Comparison of ENCODE assay signal across 24 cellular contexts in the genomic region with DNA sequence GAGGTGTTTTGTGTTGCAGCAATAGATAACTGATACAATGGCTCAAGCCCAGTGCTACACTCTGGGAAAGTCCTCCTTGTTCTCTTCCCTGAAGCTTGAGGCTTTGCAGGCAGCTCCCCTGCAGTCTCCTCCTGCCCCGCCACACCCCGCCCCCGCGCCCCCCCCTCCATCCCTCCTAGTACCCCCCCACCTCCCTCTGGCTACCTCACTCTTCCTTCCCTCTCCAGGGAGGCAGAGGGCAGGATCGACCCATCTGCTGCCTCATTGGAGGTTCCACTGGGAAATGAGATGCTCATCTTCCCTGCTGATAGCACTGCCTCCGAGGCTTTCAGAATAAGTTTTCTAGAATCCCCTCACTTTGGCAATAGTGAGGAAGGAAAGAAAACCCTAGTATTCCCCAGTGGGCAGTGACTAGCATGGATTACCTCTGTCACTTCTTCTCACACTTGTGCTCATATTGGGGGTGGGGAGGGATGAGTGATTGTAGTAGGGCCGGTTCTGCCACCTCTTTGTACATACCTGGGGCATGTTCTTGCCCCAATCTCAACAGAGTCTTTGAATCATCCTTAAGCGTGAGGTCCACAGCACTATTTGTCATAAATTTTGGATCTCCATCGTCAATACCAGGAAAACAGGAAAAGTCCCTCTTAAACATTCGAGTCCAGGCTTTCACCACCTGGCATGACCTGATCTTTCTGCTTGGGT. TPM values are rescaled to one million over a fixed set of nuclear protein-coding genes. Genes with fewer than 3 reads are reported as not detected.
DNase-seq lines count a peak whose midpoint lies in the region; ATAC-seq and TF ChIP-seq lines count a peak whose summit lies in the region.
"Had no signal": no experiment of that assay in that cellular context is flagged by ENCODE, and none has a peak within 500 bp of the region (broad histone marks: within the 10 kb centered on the region; RNA-seq: fewer than 3 reads in every experiment).

No MANE protein-coding gene starts in this region.

- no peak for ATAC-seq in HG03520 (IDR thresholded peaks at IDR 0.05; ENCODE audit: unreplicated experiment)
- ATAC-seq: activated CD4-positive, CD25-positive, alpha-beta regulatory T cell treated with anti-CD3 and anti-CD28 coated beads, Interleukin-2, amount 50 U/mL, for 24 hours; activated T-cell treated with anti-CD3 and anti-CD28 coated beads, Interleukin-2, amount 50 U/mL, for 4 hours; SK-N-SH treated with all-trans-retinoic acid at 6 μM for 48 hours had no signal

- H4K20me1 ChIP-seq in neural progenitor cell (ENCODE audit: low read depth): no peaks in the 10 kb centered on the region
- H4K20me1 ChIP-seq: BLaER1 had no signal

- H3K27me3 Mint-ChIP-seq in neural progenitor cell (ENCODE audit: insufficient read depth, low read depth): peaks cover 7% of the 10 kb centered on the region

- WGBS in esophagus, 2 donors: 28 to 49% methylated on average over 10 of the region's 10 CpGs

- H3K9me3 ChIP-seq in esophagus (ENCODE audit: control insufficient read depth in 2 of 2, insufficient read depth in 1 of 2, low read depth in 1 of 2, low read length in 1 of 2) (no peaks in the 10 kb centered on the region), neural progenitor cell (ENCODE audit: low read depth) (no peaks in the 10 kb centered on the region)
- H3K9me3 ChIP-seq: ascending aorta, BLaER1, neutrophil had no signal

- H3K9me3 Mint-ChIP-seq in neural progenitor cell: no peaks in the 10 kb centered on the region
- H3K9me3 Mint-ChIP-seq: activated T-cell treated with anti-CD3 and anti-CD28 coated beads, Interleukin-2, amount 50 U/mL, for 4 hours; immature natural killer cell had no signal

- H3K79me2 ChIP-seq in neural progenitor cell (ENCODE audit: low read depth): no peaks in the 10 kb centered on the region

- DNase-seq in NCI-H2171 treated with DMSO at 0.1 percent for 48 hours (lab: John Stamatoyannopoulos, UW): peak; percentile 12
- no peak for DNase-seq in neural progenitor cell (ENCODE audit: low spot score)
- DNase-seq in NCI-H1694 treated with DMSO at 0.1 percent for 48 hours (lab: John Stamatoyannopoulos, UW): no peak
- DNase-seq in foreskin melanocyte: no peak
- no peak for DNase-seq in Kasumi-1 (lab: John Stamatoyannopoulos, UW)
- DNase-seq: activated CD8-positive, alpha-beta memory T cell treated with anti-CD3 and anti-CD28 coated beads for 24 hours; activated naive CD4-positive, alpha-beta T cell treated with anti-CD3 and anti-CD28 coated beads, Interleukin-2, amount 50 U/mL, for 16 hours; activated T-cell treated with anti-CD3 and anti-CD28 coated beads, Interleukin-2, amount 50 U/mL, for 4 hours; effector CD8-positive, alpha-beta T cell; GF-D8; head of caudate nucleus; immature natural killer cell; NCI-H1694; NCI-H345; stimulated activated CD4-positive, alpha-beta T cell treated with anti-CD3 and anti-CD28 coated beads, Interleukin-12 subunit alpha, Interleukin-12 subunit beta, amount 100 ng/mL, for 4 hours; T-helper 9 cell had no signal

- TF ChIP-seq CTCF in C4-2B (conservative IDR thresholded peaks at IDR 0.05) (no peak), neural progenitor cell (IDR thresholded peaks at IDR 0.05) (no peak)

- peaks cover 9 to 16% of the 10 kb centered on the region in 2 donors for H3K4me1 ChIP-seq in esophagus (ENCODE audit: control insufficient read depth in 2 of 2, insufficient read depth in 2 of 2, low read length in 1 of 2)
- no peaks in the 10 kb centered on the region for H3K4me1 ChIP-seq in neural progenitor cell
- H3K4me1 ChIP-seq: ascending aorta had no signal

- no peak overlapping the region for H2AFZ ChIP-seq in neural progenitor cell (replicated peaks)

- H3K4me3 Mint-ChIP-seq in neural progenitor cell: no peak overlapping the region
- H3K4me3 Mint-ChIP-seq: activated T-cell treated with anti-CD3 and anti-CD28 coated beads, Interleukin-2, amount 50 U/mL, for 4 hours; immature natural killer cell had no signal

- H3K4me3 ChIP-seq in esophagus (ENCODE audit: low read depth in 1 of 2, low read length in 2 of 2): no peak overlapping the region
- no peak overlapping the region for H3K4me3 ChIP-seq in neural progenitor cell
- H3K4me3 ChIP-seq: ascending aorta, BLaER1 had no signal

- H3K4me2 ChIP-seq in neural progenitor cell: no peak overlapping the region
- H3K4me2 ChIP-seq: BLaER1 had no signal

- no peaks in the 10 kb centered on the region for H3K36me3 ChIP-seq in esophagus (ENCODE audit: control insufficient read depth in 2 of 2, insufficient read depth in 2 of 2, low read length in 1 of 2)
- H3K36me3 ChIP-seq in neural progenitor cell: no peaks in the 10 kb centered on the region
- H3K36me3 ChIP-seq: ascending aorta, BLaER1, neutrophil had no signal

- H3K9ac ChIP-seq in neural progenitor cell: no peak overlapping the region
- H3K9ac ChIP-seq: BLaER1 had no signal

- no peaks in the 10 kb centered on the region for H3K27me3 ChIP-seq in esophagus (ENCODE audit: control insufficient read depth in 1 of 2, insufficient read depth in 2 of 2, low read length in 2 of 2)
- H3K27me3 ChIP-seq in neural progenitor cell: no peaks in the 10 kb centered on the region
- H3K27me3 ChIP-seq: ascending aorta, BLaER1, neutrophil had no signal

- H3K4me1 Mint-ChIP-seq in neural progenitor cell: peaks cover 5% of the 10 kb centered on the region

- no peaks in the 10 kb centered on the region for H3K36me3 Mint-ChIP-seq in neural progenitor cell
- H3K36me3 Mint-ChIP-seq: immature natural killer cell had no signal

- peak overlapping the region; percentile 64 for H3K27ac Mint-ChIP-seq in neural progenitor cell
- H3K27ac Mint-ChIP-seq: immature natural killer cell had no signal

- no peaks in the 10 kb centered on the region for H3F3A ChIP-seq in neural progenitor cell (ENCODE audit: low read depth)

- peak overlapping the region; percentile 12; the same call in 1 of the 2 replicates for H3K27ac ChIP-seq in C4-2B
- peak overlapping the region; percentile 80 to 86 for H3K27ac ChIP-seq in esophagus (ENCODE audit: low read depth in 2 of 2, low read length in 1 of 2)
- H3K27ac ChIP-seq in neural progenitor cell: no peak overlapping the region
- H3K27ac ChIP-seq: ascending aorta, BLaER1, neutrophil had no signal

RNA-seq across cellular contexts. Expression of a gene that starts 16.3 kb away (rescaled TPM):
- polyA plus RNA-seq in esophagus: 100 to 1,000 TPM; 132 to 137 TPM
- total RNA-seq in neural progenitor cell (ENCODE audit: low replicate concordance): 47.5 and 51.2 TPM in 2 replicates

RNA-seq across cellular contexts. Expression of a gene that starts 59.0 kb away (rescaled TPM):
- 100 to 1,000 TPM in 1 of 2 donors, 10 to 100 TPM in 1; 51.2 to 110 TPM for polyA plus RNA-seq in esophagus
- total RNA-seq in neural progenitor cell (ENCODE audit: low replicate concordance): 186 and 214 TPM in 2 replicates
